Comparison of ENCODE assay signal across 33 cellular contexts in the genomic region with DNA sequence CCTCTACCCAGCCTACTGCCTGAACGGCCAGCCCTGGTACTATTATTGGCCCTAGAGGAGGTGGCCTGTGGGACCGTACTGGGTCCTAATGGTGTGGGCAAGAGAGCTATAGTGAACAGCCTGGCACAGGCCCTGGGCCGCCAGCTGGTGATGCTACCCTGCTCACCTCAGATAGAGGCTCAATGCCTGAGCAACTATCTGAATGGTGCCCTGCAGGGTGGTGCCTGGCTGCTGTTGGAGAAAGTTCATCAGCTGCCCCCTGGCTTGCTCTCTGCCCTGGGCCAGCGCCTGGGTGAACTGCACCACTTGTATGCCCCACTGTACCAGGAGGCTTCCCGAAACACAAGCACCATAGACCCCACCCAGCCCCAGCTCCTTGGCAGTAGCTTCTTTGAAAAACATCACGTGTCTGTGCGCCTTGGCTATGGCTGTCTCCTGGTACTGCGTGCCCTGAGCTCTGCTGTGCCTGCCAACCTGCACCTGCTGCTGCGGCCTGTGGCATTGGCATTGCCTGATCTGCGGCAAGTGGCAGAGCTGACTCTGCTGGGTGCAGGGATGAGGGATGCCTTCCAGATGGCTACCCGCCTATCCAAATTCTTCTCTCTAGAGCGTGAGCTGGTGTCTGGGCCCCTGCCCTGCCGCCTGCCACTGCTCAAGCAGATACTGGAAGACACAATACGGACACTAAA. TPM values are rescaled to one million over a fixed set of nuclear protein-coding genes. Genes with fewer than 3 reads are reported as not detected.
A peak's percentile ranks its signal among the peaks of the same experiment; 100 is the strongest.
DNase-seq lines count a peak whose midpoint lies in the region; ATAC-seq, FAIRE-seq and TF ChIP-seq lines count a peak whose summit lies in the region.
"Had no signal": no experiment of that assay in that cellular context is flagged by ENCODE, and none has a peak within 500 bp of the region (broad histone marks: within the 10 kb centered on the region; RNA-seq: fewer than 3 reads in every experiment).

No MANE protein-coding gene starts in this region.

- no peak for FAIRE-seq in RCC 7860 (lab: Jason Lieb, UNC)
- FAIRE-seq: astrocyte, D721Med, TTC549 had no signal

- H3K9me3 ChIP-seq in heart right ventricle (no peaks in the 10 kb centered on the region), psoas muscle (no peaks in the 10 kb centered on the region)
- H3K9me3 ChIP-seq: MG63, neutrophil, suprapubic skin, uterus had no signal

- H3K27ac Mint-ChIP-seq in stimulated activated naive CD8-positive, alpha-beta T cell treated with anti-CD3 and anti-CD28 coated beads, Interleukin-15, amount 100 ng/mL, for 72 hours: no peak overlapping the region
- H3K27ac Mint-ChIP-seq: activated CD4-positive, alpha-beta memory T cell treated with anti-CD3 and anti-CD28 coated beads, Interleukin-2, amount 10 ng/mL, durations not matched to agents 7 days and 5 days; activated naive CD8-positive, alpha-beta T cell treated with anti-CD3 and anti-CD28 coated beads for 36 hours; CD4-positive, alpha-beta T cell had no signal

- no peak overlapping the region for H3K4me3 ChIP-seq in heart right ventricle
- H3K4me3 ChIP-seq in psoas muscle: no peak overlapping the region
- H3K4me3 ChIP-seq: GM23248, MG63, smooth muscle cell, suprapubic skin, uterus had no signal

- H3K4me1 Mint-ChIP-seq in stimulated activated naive CD8-positive, alpha-beta T cell treated with anti-CD3 and anti-CD28 coated beads, Interleukin-15, amount 100 ng/mL, for 72 hours: peaks cover 11% of the 10 kb centered on the region
- H3K4me1 Mint-ChIP-seq: central memory CD8-positive, alpha-beta T cell had no signal

- no peaks in the 10 kb centered on the region for H3K9me3 Mint-ChIP-seq in stimulated activated naive CD8-positive, alpha-beta T cell treated with anti-CD3 and anti-CD28 coated beads, Interleukin-15, amount 100 ng/mL, for 72 hours
- H3K9me3 Mint-ChIP-seq: activated CD4-positive, alpha-beta memory T cell treated with anti-CD3 and anti-CD28 coated beads, Interleukin-2, amount 10 ng/mL, durations not matched to agents 7 days and 5 days; activated naive CD8-positive, alpha-beta T cell treated with anti-CD3 and anti-CD28 coated beads for 36 hours; CD4-positive, alpha-beta T cell; central memory CD8-positive, alpha-beta T cell had no signal

- WGBS in heart right ventricle, 2 donors: 72 to 78% methylated on average over 14 of the region's 14 CpGs
- 23 to 45% (median 31%) methylated on average over 14 of the region's 14 CpGs for WGBS in psoas muscle, 3 donors

- H3K27me3 ChIP-seq in heart right ventricle (no peaks in the 10 kb centered on the region), psoas muscle (ENCODE audit: insufficient read depth in 3 of 3, low read length in 2 of 3) (no peaks in the 10 kb centered on the region)
- H3K27me3 ChIP-seq: MG63, neutrophil, suprapubic skin, uterus had no signal

- H3K4me1 ChIP-seq in heart right ventricle: peaks cover 0 to 21% (median 0%) of the 10 kb centered on the region in 9 donors
- H3K4me1 ChIP-seq in psoas muscle: peaks cover 14% of the 10 kb centered on the region
- H3K4me1 ChIP-seq: suprapubic skin, uterus had no signal

- DNase-seq in stimulated activated naive CD8-positive, alpha-beta T cell treated with anti-CD3 and anti-CD28 coated beads, Interleukin-15, amount 100 ng/mL, for 72 hours: no peak
- DNase-seq in stimulated activated naive CD8-positive, alpha-beta T cell treated with anti-CD3 and anti-CD28 coated beads, Interleukin-15, Interleukin-2, amounts not matched to agents 100 U/mL and 50 U/mL, for 24 hours: no peak
- DNase-seq in heart right ventricle: peak; percentile 44 to 57
- DNase-seq in psoas muscle: peak; percentile 68 to 89
- DNase-seq in NCI-H187 treated with DMSO at 0.1 percent for 48 hours (lab: John Stamatoyannopoulos, UW): no peak
- DNase-seq in RCC 7860 (ENCODE audit: low spot score): no peak
- DNase-seq: 8988T; activated CD4-positive, alpha-beta memory T cell treated with anti-CD3 and anti-CD28 coated beads, Interleukin-2, amount 10 ng/mL, durations not matched to agents 7 days and 5 days; activated naive CD8-positive, alpha-beta T cell treated with anti-CD3 and anti-CD28 coated beads for 36 hours; CD4-positive, alpha-beta T cell; effector CD4-positive, alpha-beta T cell; KG1; left colon; NCI-H1417; NCI-H2081; NCI-H226; NCI-H774; RPMI8226; stimulated activated CD4-positive, alpha-beta T cell treated with anti-CD3 and anti-CD28 coated beads, Interleukin-2, amount 100 ng/mL, for 24 hours; T-helper 1 cell; uterus had no signal

- ATAC-seq in stimulated activated naive CD8-positive, alpha-beta T cell treated with anti-CD3 and anti-CD28 coated beads, Interleukin-15, amount 100 ng/mL, for 72 hours: peak; percentile 26
- no peak for ATAC-seq in stimulated activated naive CD8-positive, alpha-beta T cell treated with anti-CD3 and anti-CD28 coated beads, Interleukin-15, Interleukin-2, amounts not matched to agents 100 U/mL and 50 U/mL, for 24 hours
- ATAC-seq in heart right ventricle (peak; percentile 79 to 95 (median 88)), psoas muscle (peak; percentile 95 to 99 (median 97)), GM21786 (IDR thresholded peaks at IDR 0.05; ENCODE audit: unreplicated experiment) (no peak), GM21576 (IDR thresholded peaks at IDR 0.05; ENCODE audit: unreplicated experiment) (no peak)
- ATAC-seq: activated CD4-positive, CD25-positive, alpha-beta regulatory T cell treated with anti-CD3 and anti-CD28 coated beads, Interleukin-2, amount 50 U/mL, for 24 hours; left colon had no signal

- intact Hi-C loops in heart right ventricle (cut with DNase I): loop anchor here in 1 of 10 donors (5.0 kb wide), 1 partner anchor 56 kb away; a partner anchor contains a TSS
- intact Hi-C loops in psoas muscle (cut with DNase I): loop anchor here in 1 of 2 donors (1.0 kb wide), 1 partner anchor 57 kb away; a partner anchor contains a TSS

- H3K27me3 Mint-ChIP-seq in stimulated activated naive CD8-positive, alpha-beta T cell treated with anti-CD3 and anti-CD28 coated beads, Interleukin-15, amount 100 ng/mL, for 72 hours: no peaks in the 10 kb centered on the region
- H3K27me3 Mint-ChIP-seq: activated CD4-positive, alpha-beta memory T cell treated with anti-CD3 and anti-CD28 coated beads, Interleukin-2, amount 10 ng/mL, durations not matched to agents 7 days and 5 days; activated naive CD8-positive, alpha-beta T cell treated with anti-CD3 and anti-CD28 coated beads for 36 hours; CD4-positive, alpha-beta T cell; central memory CD8-positive, alpha-beta T cell had no signal

- H3K4me3 Mint-ChIP-seq in stimulated activated naive CD8-positive, alpha-beta T cell treated with anti-CD3 and anti-CD28 coated beads, Interleukin-15, amount 100 ng/mL, for 72 hours: no peak overlapping the region
- H3K4me3 Mint-ChIP-seq: activated CD4-positive, alpha-beta memory T cell treated with anti-CD3 and anti-CD28 coated beads, Interleukin-2, amount 10 ng/mL, durations not matched to agents 7 days and 5 days; activated naive CD8-positive, alpha-beta T cell treated with anti-CD3 and anti-CD28 coated beads for 36 hours; CD4-positive, alpha-beta T cell; central memory CD8-positive, alpha-beta T cell had no signal

- TF ChIP-seq CTCF in heart right ventricle (IDR thresholded peaks at IDR 0.05) (no peak), psoas muscle (IDR thresholded peaks at IDR 0.05) (no peak)

- H3K36me3 ChIP-seq in heart right ventricle (peaks cover 0 to 30% (median 4%) of the 10 kb centered on the region in 9 donors), psoas muscle (ENCODE audit: insufficient read depth in 1 of 2, low read depth in 1 of 2) (peaks cover 2 to 15% of the 10 kb centered on the region in 2 donors)
- H3K36me3 ChIP-seq: MG63, uterus had no signal

- H3K27ac ChIP-seq in heart right ventricle (peak overlapping the region in 2 of 10 donors; percentile 9 to 38), psoas muscle (peak overlapping the region; percentile 81)
- H3K27ac ChIP-seq: GM23248, neutrophil, suprapubic skin, uterus had no signal

RNA-seq across cellular contexts. Expression of a gene that starts 49.0 kb away (rescaled TPM):
- 1 to 10 TPM; 3.4 to 7.8 (median 6.5) TPM for total RNA-seq in heart right ventricle
- polyA plus RNA-seq in heart right ventricle: 10 to 100 TPM in 1 of 2 donors, 1 to 10 TPM in 1; 1.7 to 13.8 TPM
- 1 to 10 TPM; 3.1 to 7.8 (median 3.5) TPM for total RNA-seq in psoas muscle
- polyA plus RNA-seq in psoas muscle: 1 to 10 TPM; 2.0 to 9.0 (median 3.4) TPM

RNA-seq across cellular contexts. Expression of a gene that starts 57.4 kb away (rescaled TPM):
- total RNA-seq in heart right ventricle (10 to 100 TPM; 12.1 to 23.3 (median 20.5) TPM), psoas muscle (10 to 100 TPM; 11.6 to 18.6 (median 15.5) TPM)
- polyA plus RNA-seq in heart right ventricle (10 to 100 TPM; 16.1 to 23.0 TPM), psoas muscle (10 to 100 TPM; 18.4 to 34.0 (median 26.1) TPM)

RNA-seq across cellular contexts. Expression of a gene that starts 57.5 kb away (rescaled TPM):
- 100 to 1,000 TPM; 150 to 247 (median 204) TPM for total RNA-seq in heart right ventricle
- 100 to 1,000 TPM; 213 to 244 TPM for polyA plus RNA-seq in heart right ventricle
- 10 to 100 TPM; 68.3 to 96.6 (median 84.3) TPM for total RNA-seq in psoas muscle
- polyA plus RNA-seq in psoas muscle: 100 to 1,000 TPM in 2 of 3 donors, 10 to 100 TPM in 1; 75.8 to 173 (median 104) TPM

Comparison
In these comparisons a context has a peak if more than half of its experiments do, and no peak if none do; other contexts are left out.
1. ATAC-seq: peak in stimulated activated naive CD8-positive, alpha-beta T cell treated with anti-CD3 and anti-CD28 coated beads, Interleukin-15, amount 100 ng/mL, for 72 hours (single experiment), heart right ventricle (8 of 8) and psoas muscle (4 of 4); none in stimulated activated naive CD8-positive, alpha-beta T cell treated with anti-CD3 and anti-CD28 coated beads, Interleukin-15, Interleukin-2, amounts not matched to agents 100 U/mL and 50 U/mL, for 24 hours (single experiment), GM21786 (single experiment) and GM21576 (single experiment).
2. DNase-seq: peak in heart right ventricle (2 of 2) and psoas muscle (2 of 2); none in stimulated activated naive CD8-positive, alpha-beta T cell treated with anti-CD3 and anti-CD28 coated beads, Interleukin-15, amount 100 ng/mL, for 72 hours (0 of 2), stimulated activated naive CD8-positive, alpha-beta T cell treated with anti-CD3 and anti-CD28 coated beads, Interleukin-15, Interleukin-2, amounts not matched to agents 100 U/mL and 50 U/mL, for 24 hours (single experiment), NCI-H187 treated with DMSO at 0.1 percent for 48 hours (single experiment) and RCC 7860 (single experiment).